In the genomic region with DNA sequence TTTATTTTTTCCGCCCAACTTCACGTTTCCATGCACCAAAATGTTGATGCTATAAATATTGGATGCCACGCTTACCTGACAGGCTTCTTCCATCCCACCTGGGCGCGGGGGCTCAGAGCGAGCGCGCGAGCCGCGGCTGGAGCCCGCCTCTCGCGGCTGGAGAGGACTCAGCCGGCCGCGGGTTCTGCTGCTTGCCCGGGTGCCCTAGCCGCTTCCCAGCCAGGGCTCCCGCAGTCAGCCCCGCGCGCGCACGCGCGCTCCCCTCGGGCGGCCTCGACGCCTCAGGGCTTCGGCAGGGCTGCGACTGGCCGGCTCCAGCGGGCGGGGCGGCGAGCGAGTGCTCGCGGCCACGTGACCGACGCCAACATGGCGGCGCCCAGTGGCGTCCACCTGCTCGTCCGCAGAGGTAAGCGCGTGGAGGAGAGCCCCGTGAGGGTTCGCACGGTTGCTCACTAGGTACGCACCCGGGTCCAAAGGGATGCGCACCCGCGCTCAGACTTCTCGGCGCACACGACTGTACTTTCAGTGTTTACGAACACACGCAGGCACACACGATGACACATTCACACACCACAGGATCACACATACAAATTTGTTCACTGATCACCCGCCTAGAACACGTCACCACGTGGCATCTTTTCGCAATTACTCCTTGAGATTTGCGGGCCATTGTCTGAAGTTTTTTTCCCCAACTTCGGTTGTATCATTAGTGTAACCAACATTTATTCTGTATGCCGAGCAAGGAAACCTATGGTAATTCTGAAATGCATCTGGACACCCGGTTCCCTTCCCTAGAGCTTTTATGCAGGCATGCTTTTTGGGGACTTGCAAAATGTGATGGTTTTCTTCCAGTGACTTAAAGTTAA, we compare ENCODE assay signal across 8 cellular contexts. TPM values are rescaled to one million over a fixed set of nuclear protein-coding genes. Genes with fewer than 3 reads are reported as not detected.
DNase-seq lines count a peak whose midpoint lies in the region; ATAC-seq and TF ChIP-seq lines count a peak whose summit lies in the region.

A gene (plus strand): TSS at position 350 of the 866 bp plus-strand sequence. CDS start 17 bp downstream, at position 367.

- H3K9ac ChIP-seq in ES-I3 (ENCODE audit: low read depth, low read length) = peak within 1 kb of the TSS; percentile 68

- DNase-seq in H7 = peak; percentile 98
- DNase-seq in LoVo (ENCODE audit: low spot score) = peak; percentile 93
- peak; percentile 85 for DNase-seq in RWPE2 (ENCODE audit: low spot score)
- DNase-seq in activated effector memory CD4-positive, alpha-beta T cell treated with Interleukin-2 at 50 U/mL for 16 hours = peak; percentile 80
- DNase-seq in fibroblast of the conjunctiva (ENCODE audit: low read depth) = peak; percentile 71
- peak; percentile 96 for DNase-seq in nephron progenitor cell
- DNase-seq in stimulated activated naive CD8-positive, alpha-beta T cell treated with anti-CD3 and anti-CD28 coated beads, Interleukin-15, Interleukin-2, amounts not matched to agents 100 U/mL and 50 U/mL, for 24 hours = peak; percentile 92

- ATAC-seq in RWPE2 (ENCODE audit: low read depth) = peak; percentile 90
- peak; percentile 97 for ATAC-seq in stimulated activated naive CD8-positive, alpha-beta T cell treated with anti-CD3 and anti-CD28 coated beads, Interleukin-15, Interleukin-2, amounts not matched to agents 100 U/mL and 50 U/mL, for 24 hours

- H3K4me3 Mint-ChIP-seq in nephron progenitor cell = peak within 1 kb of the TSS; percentile 98

- H3K27me3 ChIP-seq in H7 (ENCODE audit: control insufficient read depth, insufficient read depth, low read length) (peaks cover 10% of the 10 kb centered on the region), RWPE2 (ENCODE audit: insufficient read depth, poor library complexity, severe bottlenecking) (no peaks in the 10 kb centered on the region)

- TF ChIP-seq CTCF in RWPE2 (IDR thresholded peaks at IDR 0.05; ENCODE audit: poor library complexity, severe bottlenecking) (no peak), nephron progenitor cell (IDR thresholded peaks at IDR 0.05) (no peak)

- H3K27me3 Mint-ChIP-seq in nephron progenitor cell (ENCODE audit: low read depth, poor library complexity) = peaks cover 36% of the 10 kb centered on the region

- H3K27ac Mint-ChIP-seq in nephron progenitor cell = peak within 1 kb of the TSS; percentile 98

- no peaks in the 10 kb centered on the region for H3K4me1 ChIP-seq in ES-I3 (ENCODE audit: insufficient read depth, low read length)
- H3K4me1 ChIP-seq in RWPE2 (ENCODE audit: insufficient read depth, poor library complexity, severe bottlenecking) = no peaks in the 10 kb centered on the region

- H3K9me3 ChIP-seq in ES-I3 (ENCODE audit: control insufficient read depth, insufficient read depth, low read length) (no peaks in the 10 kb centered on the region), RWPE2 (ENCODE audit: severe bottlenecking) (no peaks in the 10 kb centered on the region)

- peak within 1 kb of the TSS; percentile 42 for H3K27ac ChIP-seq in RWPE2 (ENCODE audit: poor library complexity, severe bottlenecking)

- H3K36me3 Mint-ChIP-seq in nephron progenitor cell (ENCODE audit: low read depth) = no peaks in the 10 kb centered on the region

- H3K36me3 ChIP-seq in ES-I3 (ENCODE audit: insufficient read depth, low read length) = no peaks in the 10 kb centered on the region
- H3K36me3 ChIP-seq in H7 (replicated peaks; ENCODE audit: control insufficient read depth, insufficient read depth, low read length) = no peaks in the 10 kb centered on the region
- H3K36me3 ChIP-seq in RWPE2 (ENCODE audit: low read depth) = no peaks in the 10 kb centered on the region

- no peaks in the 10 kb centered on the region for H3K9me3 Mint-ChIP-seq in nephron progenitor cell

- H3K4me3 ChIP-seq in H7 (ENCODE audit: insufficient read depth, low read depth, low read length) (peak within 1 kb of the TSS; percentile 64), RWPE2 (ENCODE audit: severe bottlenecking) (peak within 1 kb of the TSS; percentile 45)

- peaks cover 25% of the 10 kb centered on the region for H3K4me1 Mint-ChIP-seq in nephron progenitor cell

RNA-seq across cellular contexts. Expression of the gene that starts here (rescaled TPM):
- 4.6 and 5.2 TPM in 2 replicates for total RNA-seq in H7 (2014; rRNA removed; shearing (Covaris generic))

Comparison
In these comparisons a context has a peak if more than half of its experiments do, and no peak if none do; other contexts are left out.
1. Peak in every context shown above with its lines: DNase-seq, ATAC-seq, H3K4me3 ChIP-seq and H3K27ac ChIP-seq.